In the genomic region with DNA sequence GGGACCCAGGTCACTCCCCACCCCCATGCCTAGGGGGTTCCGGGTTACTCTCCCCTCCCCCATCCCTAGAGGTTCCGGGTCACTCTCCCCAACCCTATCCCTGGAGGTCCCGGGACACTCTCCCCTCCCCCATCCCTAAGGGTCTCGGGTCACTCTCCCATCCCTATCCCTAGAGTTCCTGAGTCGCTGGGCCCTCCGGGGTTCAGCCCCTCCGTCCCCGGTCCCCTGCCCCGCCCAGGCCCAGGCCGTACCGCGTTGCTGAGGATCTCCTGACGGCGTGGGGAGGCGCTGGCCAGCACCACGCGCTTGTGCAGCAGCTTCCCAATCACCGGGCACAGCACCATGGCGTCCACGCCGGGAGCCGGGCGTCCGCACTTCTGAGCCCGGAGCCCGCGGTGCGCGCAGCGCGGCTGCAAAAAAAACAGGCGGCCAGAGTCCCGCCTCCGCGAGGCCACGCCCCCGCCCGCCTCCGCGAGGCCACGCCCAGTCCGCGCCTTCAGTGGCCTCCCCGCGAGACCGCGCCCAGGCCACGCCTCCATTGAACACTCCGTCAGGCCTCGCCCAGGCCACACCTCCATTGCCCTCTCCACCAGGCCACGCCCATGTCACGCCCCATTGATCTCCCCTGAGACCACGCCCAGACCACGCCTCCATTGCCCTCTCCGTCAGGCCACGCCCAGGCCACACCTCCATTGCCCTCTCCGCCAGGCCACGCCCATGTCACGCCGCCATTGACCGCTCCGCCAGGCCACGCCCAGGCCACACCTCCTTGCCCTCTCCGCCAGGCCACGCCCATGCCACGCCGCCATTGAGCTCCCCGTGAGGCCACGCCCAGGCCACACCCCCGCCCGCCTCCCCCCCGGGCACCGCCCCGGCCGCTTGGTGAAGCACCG, we compare ENCODE assay signal across 8 cellular contexts. TPM values are rescaled to one million over a fixed set of nuclear protein-coding genes. Genes with fewer than 3 reads are reported as not detected.
DNase-seq lines count a peak whose midpoint lies in the region; ATAC-seq and TF ChIP-seq lines count a peak whose summit lies in the region.

A gene with protein sequence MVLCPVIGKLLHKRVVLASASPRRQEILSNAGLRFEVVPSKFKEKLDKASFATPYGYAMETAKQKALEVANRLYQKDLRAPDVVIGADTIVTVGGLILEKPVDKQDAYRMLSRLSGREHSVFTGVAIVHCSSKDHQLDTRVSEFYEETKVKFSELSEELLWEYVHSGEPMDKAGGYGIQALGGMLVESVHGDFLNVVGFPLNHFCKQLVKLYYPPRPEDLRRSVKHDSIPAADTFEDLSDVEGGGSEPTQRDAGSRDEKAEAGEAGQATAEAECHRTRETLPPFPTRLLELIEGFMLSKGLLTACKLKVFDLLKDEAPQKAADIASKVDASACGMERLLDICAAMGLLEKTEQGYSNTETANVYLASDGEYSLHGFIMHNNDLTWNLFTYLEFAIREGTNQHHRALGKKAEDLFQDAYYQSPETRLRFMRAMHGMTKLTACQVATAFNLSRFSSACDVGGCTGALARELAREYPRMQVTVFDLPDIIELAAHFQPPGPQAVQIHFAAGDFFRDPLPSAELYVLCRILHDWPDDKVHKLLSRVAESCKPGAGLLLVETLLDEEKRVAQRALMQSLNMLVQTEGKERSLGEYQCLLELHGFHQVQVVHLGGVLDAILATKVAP (minus strand): TSS at position 413 of the 893 bp plus-strand sequence. CDS start 69 bp downstream, at position 344.

- ATAC-seq in activated T-helper 17 cell treated with anti-CD3 and anti-CD28 coated beads, Interleukin-2, amount 50 U/mL, for 72 hours (replicated peaks), result peak; percentile 87
- peak; percentile 96 for ATAC-seq in omental fat pad (ENCODE audit: low FRiP score)

- no peaks in the 10 kb centered on the region for H4K20me1 ChIP-seq in MM.1S (ENCODE audit: insufficient read depth, low read length)

- no peaks in the 10 kb centered on the region for H3K9me2 ChIP-seq in MM.1S (replicated peaks; ENCODE audit: insufficient read depth, low read length)

- H3K79me2 ChIP-seq in MM.1S (ENCODE audit: low read length), result peaks cover 46% of the 10 kb centered on the region

- peaks cover 33% of the 10 kb centered on the region for H3K36me3 Mint-ChIP-seq in activated T-helper 17 cell treated with anti-CD3 and anti-CD28 coated beads, Interleukin-2, amount 50 U/mL, for 72 hours (ENCODE audit: low read depth)

- peak within 1 kb of the TSS; percentile 84 for H3K9ac ChIP-seq in MM.1S (ENCODE audit: low read length)

- H3K4me3 ChIP-seq in MM.1S (ENCODE audit: low read length), result peak within 1 kb of the TSS; percentile 88
- peak within 1 kb of the TSS; percentile 93 for H3K4me3 ChIP-seq in thymus (ENCODE audit: low read length)

- peak within 1 kb of the TSS; percentile 70 for H3K4me3 Mint-ChIP-seq in activated T-helper 17 cell treated with anti-CD3 and anti-CD28 coated beads, Interleukin-2, amount 50 U/mL, for 72 hours

- WGBS in thymus, result under 1% methylated on average over 76 of the region's 76 CpGs

- H3K36me3 ChIP-seq in MM.1S (replicated peaks; ENCODE audit: insufficient read depth, low read length) (no peaks in the 10 kb centered on the region), thymus (ENCODE audit: control insufficient read depth, insufficient read depth) (no peaks in the 10 kb centered on the region)

- TF ChIP-seq CTCF in MM.1S (IDR thresholded peaks at IDR 0.05; ENCODE audit: low read length), result no peak
- no peak for TF ChIP-seq CTCF in omental fat pad (IDR thresholded peaks at IDR 0.05)

- H3K9me3 ChIP-seq in MM.1S (replicated peaks; ENCODE audit: insufficient read depth, low read length) (no peaks in the 10 kb centered on the region), thymus (ENCODE audit: control insufficient read depth) (peaks cover 2% of the 10 kb centered on the region)

- peak; percentile 99 for DNase-seq in EH (ENCODE audit: low read depth)
- DNase-seq in H4 (ENCODE audit: low spot score), result peak; percentile 98
- peak; percentile 92 for DNase-seq in MM.1S
- peak; percentile 91 for DNase-seq in foreskin melanocyte
- DNase-seq in omental fat pad (ENCODE audit: low spot score), result peak; percentile 100
- DNase-seq in NCI-H345 (lab: John Stamatoyannopoulos, UW), result no peak

- H2AFZ ChIP-seq in MM.1S (ENCODE audit: low read length), result no peak within 1 kb of the TSS

- peak within 1 kb of the TSS; percentile 52; the same call in 1 of the 2 replicates for H3K4me2 ChIP-seq in MM.1S (ENCODE audit: low read depth, low read length)

- H3K4me1 Mint-ChIP-seq in activated T-helper 17 cell treated with anti-CD3 and anti-CD28 coated beads, Interleukin-2, amount 50 U/mL, for 72 hours, result peaks cover 23% of the 10 kb centered on the region

- H3F3A ChIP-seq in MM.1S (ENCODE audit: insufficient read depth, low read length), result no peaks in the 10 kb centered on the region

- H3K9me3 Mint-ChIP-seq in activated T-helper 17 cell treated with anti-CD3 and anti-CD28 coated beads, Interleukin-2, amount 50 U/mL, for 72 hours, result peaks cover 13% of the 10 kb centered on the region

- H3K27ac Mint-ChIP-seq in activated T-helper 17 cell treated with anti-CD3 and anti-CD28 coated beads, Interleukin-2, amount 50 U/mL, for 72 hours, result peak within 1 kb of the TSS; percentile 80

- no peaks in the 10 kb centered on the region for H3K27me3 Mint-ChIP-seq in activated T-helper 17 cell treated with anti-CD3 and anti-CD28 coated beads, Interleukin-2, amount 50 U/mL, for 72 hours

- H3K4me1 ChIP-seq in MM.1S (ENCODE audit: low read length), result 0 out of 2 replicates have a peak, but pooled peaks cover 9% of the 10 kb centered on the region
- H3K4me1 ChIP-seq in thymus (ENCODE audit: control insufficient read depth, insufficient read depth, low read length), result peaks cover 18% of the 10 kb centered on the region

- no peaks in the 10 kb centered on the region for H3K27me3 ChIP-seq in MM.1S (replicated peaks; ENCODE audit: insufficient read depth, low read length)
- H3K27me3 ChIP-seq in thymus (ENCODE audit: control insufficient read depth, insufficient read depth), result no peaks in the 10 kb centered on the region

- peak within 1 kb of the TSS; percentile 81; the same call in 1 of the 2 replicates for H3K27ac ChIP-seq in MM.1S (ENCODE audit: low read length)
- peak within 1 kb of the TSS; percentile 98 for H3K27ac ChIP-seq in thymus (ENCODE audit: low read depth)

RNA-seq across cellular contexts. Expression of the gene that starts here (rescaled TPM):
- total RNA-seq in H4 (2014; rRNA removed; shearing (Covaris generic)), result 0.72 and 5.0 TPM in 2 replicates
- 10 to 100 TPM; 50.6 to 65.5 TPM for total RNA-seq in activated T-helper 17 cell treated with anti-CD3 and anti-CD28 coated beads, Interleukin-2, amount 50 U/mL, for 72 hours
- total RNA-seq in omental fat pad, result 10 to 100 TPM; 17.9 to 27.3 (median 21.8) TPM
- 33.0 TPM for polyA plus RNA-seq in thymus
